Comparison of ENCODE assay signal across 1 cellular context in the genomic region with DNA sequence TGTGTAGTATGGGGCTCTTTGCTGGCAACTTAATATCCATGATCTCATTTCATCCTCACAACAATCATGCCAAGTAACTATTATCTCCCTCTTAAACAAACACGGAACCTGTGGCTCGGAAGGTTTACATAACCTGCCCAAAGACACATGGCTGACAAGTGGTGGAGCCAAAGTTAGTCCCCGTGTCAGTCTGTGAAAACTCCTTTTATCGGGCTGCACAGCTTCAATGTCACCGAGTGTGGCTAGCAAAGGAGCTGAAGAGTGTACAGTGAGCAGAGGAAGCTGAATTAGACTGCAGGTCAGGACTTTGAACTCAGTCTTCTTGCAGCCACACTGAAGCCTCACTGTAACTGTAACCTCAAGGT.
TF ChIP-seq lines count a peak whose summit lies in the region.

No MANE protein-coding gene starts in this region.

TF ChIP-seq in HepG2, 621 proteins besides CTCF, POLR2A, EP300 and RAD21 (continued from another document and continues in another):
- TF ChIP-seq, protein P1, sequence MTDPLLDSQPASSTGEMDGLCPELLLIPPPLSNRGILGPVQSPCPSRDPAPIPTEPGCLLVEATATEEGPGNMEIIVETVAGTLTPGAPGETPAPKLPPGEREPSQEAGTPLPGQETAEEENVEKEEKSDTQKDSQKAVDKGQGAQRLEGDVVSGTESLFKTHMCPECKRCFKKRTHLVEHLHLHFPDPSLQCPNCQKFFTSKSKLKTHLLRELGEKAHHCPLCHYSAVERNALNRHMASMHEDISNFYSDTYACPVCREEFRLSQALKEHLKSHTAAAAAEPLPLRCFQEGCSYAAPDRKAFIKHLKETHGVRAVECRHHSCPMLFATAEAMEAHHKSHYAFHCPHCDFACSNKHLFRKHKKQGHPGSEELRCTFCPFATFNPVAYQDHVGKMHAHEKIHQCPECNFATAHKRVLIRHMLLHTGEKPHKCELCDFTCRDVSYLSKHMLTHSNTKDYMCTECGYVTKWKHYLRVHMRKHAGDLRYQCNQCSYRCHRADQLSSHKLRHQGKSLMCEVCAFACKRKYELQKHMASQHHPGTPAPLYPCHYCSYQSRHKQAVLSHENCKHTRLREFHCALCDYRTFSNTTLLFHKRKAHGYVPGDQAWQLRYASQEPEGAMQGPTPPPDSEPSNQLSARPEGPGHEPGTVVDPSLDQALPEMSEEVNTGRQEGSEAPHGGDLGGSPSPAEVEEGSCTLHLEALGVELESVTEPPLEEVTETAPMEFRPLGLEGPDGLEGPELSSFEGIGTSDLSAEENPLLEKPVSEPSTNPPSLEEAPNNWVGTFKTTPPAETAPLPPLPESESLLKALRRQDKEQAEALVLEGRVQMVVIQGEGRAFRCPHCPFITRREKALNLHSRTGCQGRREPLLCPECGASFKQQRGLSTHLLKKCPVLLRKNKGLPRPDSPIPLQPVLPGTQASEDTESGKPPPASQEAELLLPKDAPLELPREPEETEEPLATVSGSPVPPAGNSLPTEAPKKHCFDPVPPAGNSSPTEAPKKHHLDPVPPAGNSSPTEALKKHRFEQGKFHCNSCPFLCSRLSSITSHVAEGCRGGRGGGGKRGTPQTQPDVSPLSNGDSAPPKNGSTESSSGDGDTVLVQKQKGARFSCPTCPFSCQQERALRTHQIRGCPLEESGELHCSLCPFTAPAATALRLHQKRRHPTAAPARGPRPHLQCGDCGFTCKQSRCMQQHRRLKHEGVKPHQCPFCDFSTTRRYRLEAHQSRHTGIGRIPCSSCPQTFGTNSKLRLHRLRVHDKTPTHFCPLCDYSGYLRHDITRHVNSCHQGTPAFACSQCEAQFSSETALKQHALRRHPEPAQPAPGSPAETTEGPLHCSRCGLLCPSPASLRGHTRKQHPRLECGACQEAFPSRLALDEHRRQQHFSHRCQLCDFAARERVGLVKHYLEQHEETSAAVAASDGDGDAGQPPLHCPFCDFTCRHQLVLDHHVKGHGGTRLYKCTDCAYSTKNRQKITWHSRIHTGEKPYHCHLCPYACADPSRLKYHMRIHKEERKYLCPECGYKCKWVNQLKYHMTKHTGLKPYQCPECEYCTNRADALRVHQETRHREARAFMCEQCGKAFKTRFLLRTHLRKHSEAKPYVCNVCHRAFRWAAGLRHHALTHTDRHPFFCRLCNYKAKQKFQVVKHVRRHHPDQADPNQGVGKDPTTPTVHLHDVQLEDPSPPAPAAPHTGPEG (CRISPR knock-in tag; IDR thresholded peaks at IDR 0.05), result 0 out of 2 replicates have a peak, but pooled peaks have one; percentile 46
- TF ChIP-seq RXRB (CRISPR knock-in tag; IDR thresholded peaks at IDR 0.05; ENCODE audit: borderline replicate concordance) (0 out of 2 replicates have a peak, but pooled peaks have one; percentile 16), ZFP41 (CRISPR knock-in tag; IDR thresholded peaks at IDR 0.05; ENCODE audit: borderline replicate concordance) (no peak), ZNF34 (CRISPR knock-in tag; IDR thresholded peaks at IDR 0.05; ENCODE audit: borderline replicate concordance) (no peak), ARNTL (CRISPR knock-in tag; IDR thresholded peaks at IDR 0.05) (peak; percentile 36; the same call in 1 of the 2 replicates), ZBTB7B (CRISPR knock-in tag; IDR thresholded peaks at IDR 0.05) (no peak), RCOR2 (CRISPR knock-in tag; IDR thresholded peaks at IDR 0.05) (peak; percentile 63; the same call in 1 of the 2 replicates), ZNF841 (CRISPR knock-in tag; IDR thresholded peaks at IDR 0.05; ENCODE audit: borderline replicate concordance) (no peak), ZFYVE20 (CRISPR knock-in tag; IDR thresholded peaks at IDR 0.05; ENCODE audit: borderline replicate concordance, low read depth) (no peak), NPAS2 (CRISPR knock-in tag; IDR thresholded peaks at IDR 0.05; ENCODE audit: borderline replicate concordance) (no peak), FOSL2 (CRISPR knock-in tag; IDR thresholded peaks at IDR 0.05) (0 out of 2 replicates have a peak, but pooled peaks have one; percentile 14), ONECUT2 (CRISPR knock-in tag; IDR thresholded peaks at IDR 0.05) (0 out of 2 replicates have a peak, but pooled peaks have one; percentile 11), AHR (CRISPR knock-in tag; IDR thresholded peaks at IDR 0.05) (0 out of 2 replicates have a peak, but pooled peaks have one; percentile 36), SAP130 (CRISPR knock-in tag; IDR thresholded peaks at IDR 0.05; ENCODE audit: low read depth) (peak; percentile 69), RFX5 (IDR thresholded peaks at IDR 0.05; ENCODE audit: low read depth, low read length) (no peak), DNMT1 (CRISPR knock-in tag; IDR thresholded peaks at IDR 0.05) (no peak), BCL6 (CRISPR knock-in tag; IDR thresholded peaks at IDR 0.05) (peak; percentile 91)
- TF ChIP-seq, protein P2, sequence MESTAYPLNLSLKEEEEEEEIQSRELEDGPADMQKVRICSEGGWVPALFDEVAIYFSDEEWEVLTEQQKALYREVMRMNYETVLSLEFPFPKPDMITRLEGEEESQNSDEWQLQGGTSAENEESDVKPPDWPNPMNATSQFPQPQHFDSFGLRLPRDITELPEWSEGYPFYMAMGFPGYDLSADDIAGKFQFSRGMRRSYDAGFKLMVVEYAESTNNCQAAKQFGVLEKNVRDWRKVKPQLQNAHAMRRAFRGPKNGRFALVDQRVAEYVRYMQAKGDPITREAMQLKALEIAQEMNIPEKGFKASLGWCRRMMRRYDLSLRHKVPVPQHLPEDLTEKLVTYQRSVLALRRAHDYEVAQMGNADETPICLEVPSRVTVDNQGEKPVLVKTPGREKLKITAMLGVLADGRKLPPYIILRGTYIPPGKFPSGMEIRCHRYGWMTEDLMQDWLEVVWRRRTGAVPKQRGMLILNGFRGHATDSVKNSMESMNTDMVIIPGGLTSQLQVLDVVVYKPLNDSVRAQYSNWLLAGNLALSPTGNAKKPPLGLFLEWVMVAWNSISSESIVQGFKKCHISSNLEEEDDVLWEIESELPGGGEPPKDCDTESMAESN (CRISPR knock-in tag; conservative IDR thresholded peaks at IDR 0.05), result no peak; the same call in 1 of the 2 replicates
- TF ChIP-seq, protein P3, sequence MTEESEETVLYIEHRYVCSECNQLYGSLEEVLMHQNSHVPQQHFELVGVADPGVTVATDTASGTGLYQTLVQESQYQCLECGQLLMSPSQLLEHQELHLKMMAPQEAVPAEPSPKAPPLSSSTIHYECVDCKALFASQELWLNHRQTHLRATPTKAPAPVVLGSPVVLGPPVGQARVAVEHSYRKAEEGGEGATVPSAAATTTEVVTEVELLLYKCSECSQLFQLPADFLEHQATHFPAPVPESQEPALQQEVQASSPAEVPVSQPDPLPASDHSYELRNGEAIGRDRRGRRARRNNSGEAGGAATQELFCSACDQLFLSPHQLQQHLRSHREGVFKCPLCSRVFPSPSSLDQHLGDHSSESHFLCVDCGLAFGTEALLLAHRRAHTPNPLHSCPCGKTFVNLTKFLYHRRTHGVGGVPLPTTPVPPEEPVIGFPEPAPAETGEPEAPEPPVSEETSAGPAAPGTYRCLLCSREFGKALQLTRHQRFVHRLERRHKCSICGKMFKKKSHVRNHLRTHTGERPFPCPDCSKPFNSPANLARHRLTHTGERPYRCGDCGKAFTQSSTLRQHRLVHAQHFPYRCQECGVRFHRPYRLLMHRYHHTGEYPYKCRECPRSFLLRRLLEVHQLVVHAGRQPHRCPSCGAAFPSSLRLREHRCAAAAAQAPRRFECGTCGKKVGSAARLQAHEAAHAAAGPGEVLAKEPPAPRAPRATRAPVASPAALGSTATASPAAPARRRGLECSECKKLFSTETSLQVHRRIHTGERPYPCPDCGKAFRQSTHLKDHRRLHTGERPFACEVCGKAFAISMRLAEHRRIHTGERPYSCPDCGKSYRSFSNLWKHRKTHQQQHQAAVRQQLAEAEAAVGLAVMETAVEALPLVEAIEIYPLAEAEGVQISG (CRISPR knock-in tag; IDR thresholded peaks at IDR 0.05), result no peak
- TF ChIP-seq, protein P4, sequence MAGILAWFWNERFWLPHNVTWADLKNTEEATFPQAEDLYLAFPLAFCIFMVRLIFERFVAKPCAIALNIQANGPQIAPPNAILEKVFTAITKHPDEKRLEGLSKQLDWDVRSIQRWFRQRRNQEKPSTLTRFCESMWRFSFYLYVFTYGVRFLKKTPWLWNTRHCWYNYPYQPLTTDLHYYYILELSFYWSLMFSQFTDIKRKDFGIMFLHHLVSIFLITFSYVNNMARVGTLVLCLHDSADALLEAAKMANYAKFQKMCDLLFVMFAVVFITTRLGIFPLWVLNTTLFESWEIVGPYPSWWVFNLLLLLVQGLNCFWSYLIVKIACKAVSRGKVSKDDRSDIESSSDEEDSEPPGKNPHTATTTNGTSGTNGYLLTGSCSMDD (CRISPR knock-in tag; IDR thresholded peaks at IDR 0.05), result no peak
- TF ChIP-seq, protein P5, sequence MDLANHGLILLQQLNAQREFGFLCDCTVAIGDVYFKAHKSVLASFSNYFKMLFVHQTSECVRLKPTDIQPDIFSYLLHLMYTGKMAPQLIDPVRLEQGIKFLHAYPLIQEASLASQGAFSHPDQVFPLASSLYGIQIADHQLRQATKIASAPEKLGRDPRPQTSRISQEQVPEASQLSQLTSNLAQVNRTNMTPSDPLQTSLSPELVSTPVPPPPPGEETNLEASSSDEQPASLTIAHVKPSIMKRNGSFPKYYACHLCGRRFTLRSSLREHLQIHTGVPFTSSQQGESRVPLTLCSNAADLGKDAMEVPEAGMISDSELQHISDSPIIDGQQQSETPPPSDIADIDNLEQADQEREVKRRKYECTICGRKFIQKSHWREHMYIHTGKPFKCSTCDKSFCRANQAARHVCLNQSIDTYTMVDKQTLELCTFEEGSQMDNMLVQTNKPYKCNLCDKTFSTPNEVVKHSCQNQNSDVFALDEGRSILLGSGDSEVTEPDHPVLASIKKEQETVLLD (CRISPR knock-in tag; IDR thresholded peaks at IDR 0.05; ENCODE audit: low read depth), result no peak
- TF ChIP-seq, protein P6, sequence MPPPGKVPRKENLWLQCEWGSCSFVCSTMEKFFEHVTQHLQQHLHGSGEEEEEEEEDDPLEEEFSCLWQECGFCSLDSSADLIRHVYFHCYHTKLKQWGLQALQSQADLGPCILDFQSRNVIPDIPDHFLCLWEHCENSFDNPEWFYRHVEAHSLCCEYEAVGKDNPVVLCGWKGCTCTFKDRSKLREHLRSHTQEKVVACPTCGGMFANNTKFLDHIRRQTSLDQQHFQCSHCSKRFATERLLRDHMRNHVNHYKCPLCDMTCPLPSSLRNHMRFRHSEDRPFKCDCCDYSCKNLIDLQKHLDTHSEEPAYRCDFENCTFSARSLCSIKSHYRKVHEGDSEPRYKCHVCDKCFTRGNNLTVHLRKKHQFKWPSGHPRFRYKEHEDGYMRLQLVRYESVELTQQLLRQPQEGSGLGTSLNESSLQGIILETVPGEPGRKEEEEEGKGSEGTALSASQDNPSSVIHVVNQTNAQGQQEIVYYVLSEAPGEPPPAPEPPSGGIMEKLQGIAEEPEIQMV (CRISPR knock-in tag; IDR thresholded peaks at IDR 0.05; ENCODE audit: low read depth), result no peak
- TF ChIP-seq, protein P7, sequence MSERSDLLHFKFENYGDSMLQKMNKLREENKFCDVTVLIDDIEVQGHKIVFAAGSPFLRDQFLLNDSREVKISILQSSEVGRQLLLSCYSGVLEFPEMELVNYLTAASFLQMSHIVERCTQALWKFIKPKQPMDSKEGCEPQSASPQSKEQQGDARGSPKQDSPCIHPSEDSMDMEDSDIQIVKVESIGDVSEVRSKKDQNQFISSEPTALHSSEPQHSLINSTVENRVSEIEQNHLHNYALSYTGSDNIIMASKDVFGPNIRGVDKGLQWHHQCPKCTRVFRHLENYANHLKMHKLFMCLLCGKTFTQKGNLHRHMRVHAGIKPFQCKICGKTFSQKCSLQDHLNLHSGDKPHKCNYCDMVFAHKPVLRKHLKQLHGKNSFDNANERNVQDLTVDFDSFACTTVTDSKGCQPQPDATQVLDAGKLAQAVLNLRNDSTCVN (CRISPR knock-in tag; IDR thresholded peaks at IDR 0.05; ENCODE audit: borderline replicate concordance), result no peak
- TF ChIP-seq, protein P8, sequence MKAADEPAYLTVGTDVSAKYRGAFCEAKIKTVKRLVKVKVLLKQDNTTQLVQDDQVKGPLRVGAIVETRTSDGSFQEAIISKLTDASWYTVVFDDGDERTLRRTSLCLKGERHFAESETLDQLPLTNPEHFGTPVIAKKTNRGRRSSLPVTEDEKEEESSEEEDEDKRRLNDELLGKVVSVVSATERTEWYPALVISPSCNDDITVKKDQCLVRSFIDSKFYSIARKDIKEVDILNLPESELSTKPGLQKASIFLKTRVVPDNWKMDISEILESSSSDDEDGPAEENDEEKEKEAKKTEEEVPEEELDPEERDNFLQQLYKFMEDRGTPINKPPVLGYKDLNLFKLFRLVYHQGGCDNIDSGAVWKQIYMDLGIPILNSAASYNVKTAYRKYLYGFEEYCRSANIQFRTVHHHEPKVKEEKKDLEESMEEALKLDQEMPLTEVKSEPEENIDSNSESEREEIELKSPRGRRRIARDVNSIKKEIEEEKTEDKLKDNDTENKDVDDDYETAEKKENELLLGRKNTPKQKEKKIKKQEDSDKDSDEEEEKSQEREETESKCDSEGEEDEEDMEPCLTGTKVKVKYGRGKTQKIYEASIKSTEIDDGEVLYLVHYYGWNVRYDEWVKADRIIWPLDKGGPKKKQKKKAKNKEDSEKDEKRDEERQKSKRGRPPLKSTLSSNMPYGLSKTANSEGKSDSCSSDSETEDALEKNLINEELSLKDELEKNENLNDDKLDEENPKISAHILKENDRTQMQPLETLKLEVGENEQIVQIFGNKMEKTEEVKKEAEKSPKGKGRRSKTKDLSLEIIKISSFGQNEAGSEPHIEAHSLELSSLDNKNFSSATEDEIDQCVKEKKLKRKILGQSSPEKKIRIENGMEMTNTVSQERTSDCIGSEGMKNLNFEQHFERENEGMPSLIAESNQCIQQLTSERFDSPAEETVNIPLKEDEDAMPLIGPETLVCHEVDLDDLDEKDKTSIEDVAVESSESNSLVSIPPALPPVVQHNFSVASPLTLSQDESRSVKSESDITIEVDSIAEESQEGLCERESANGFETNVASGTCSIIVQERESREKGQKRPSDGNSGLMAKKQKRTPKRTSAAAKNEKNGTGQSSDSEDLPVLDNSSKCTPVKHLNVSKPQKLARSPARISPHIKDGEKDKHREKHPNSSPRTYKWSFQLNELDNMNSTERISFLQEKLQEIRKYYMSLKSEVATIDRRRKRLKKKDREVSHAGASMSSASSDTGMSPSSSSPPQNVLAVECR (CRISPR knock-in tag; IDR thresholded peaks at IDR 0.05; ENCODE audit: borderline replicate concordance), result peak; percentile 38; the same call in 1 of the 2 replicates
- TF ChIP-seq, protein P9, sequence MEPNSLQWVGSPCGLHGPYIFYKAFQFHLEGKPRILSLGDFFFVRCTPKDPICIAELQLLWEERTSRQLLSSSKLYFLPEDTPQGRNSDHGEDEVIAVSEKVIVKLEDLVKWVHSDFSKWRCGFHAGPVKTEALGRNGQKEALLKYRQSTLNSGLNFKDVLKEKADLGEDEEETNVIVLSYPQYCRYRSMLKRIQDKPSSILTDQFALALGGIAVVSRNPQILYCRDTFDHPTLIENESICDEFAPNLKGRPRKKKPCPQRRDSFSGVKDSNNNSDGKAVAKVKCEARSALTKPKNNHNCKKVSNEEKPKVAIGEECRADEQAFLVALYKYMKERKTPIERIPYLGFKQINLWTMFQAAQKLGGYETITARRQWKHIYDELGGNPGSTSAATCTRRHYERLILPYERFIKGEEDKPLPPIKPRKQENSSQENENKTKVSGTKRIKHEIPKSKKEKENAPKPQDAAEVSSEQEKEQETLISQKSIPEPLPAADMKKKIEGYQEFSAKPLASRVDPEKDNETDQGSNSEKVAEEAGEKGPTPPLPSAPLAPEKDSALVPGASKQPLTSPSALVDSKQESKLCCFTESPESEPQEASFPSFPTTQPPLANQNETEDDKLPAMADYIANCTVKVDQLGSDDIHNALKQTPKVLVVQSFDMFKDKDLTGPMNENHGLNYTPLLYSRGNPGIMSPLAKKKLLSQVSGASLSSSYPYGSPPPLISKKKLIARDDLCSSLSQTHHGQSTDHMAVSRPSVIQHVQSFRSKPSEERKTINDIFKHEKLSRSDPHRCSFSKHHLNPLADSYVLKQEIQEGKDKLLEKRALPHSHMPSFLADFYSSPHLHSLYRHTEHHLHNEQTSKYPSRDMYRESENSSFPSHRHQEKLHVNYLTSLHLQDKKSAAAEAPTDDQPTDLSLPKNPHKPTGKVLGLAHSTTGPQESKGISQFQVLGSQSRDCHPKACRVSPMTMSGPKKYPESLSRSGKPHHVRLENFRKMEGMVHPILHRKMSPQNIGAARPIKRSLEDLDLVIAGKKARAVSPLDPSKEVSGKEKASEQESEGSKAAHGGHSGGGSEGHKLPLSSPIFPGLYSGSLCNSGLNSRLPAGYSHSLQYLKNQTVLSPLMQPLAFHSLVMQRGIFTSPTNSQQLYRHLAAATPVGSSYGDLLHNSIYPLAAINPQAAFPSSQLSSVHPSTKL (CRISPR knock-in tag; IDR thresholded peaks at IDR 0.05), result peak; percentile 68
